Comparison of ENCODE assay signal across 1 cellular context in genomic region chrX:123731258-123731986, GRCh38.
TF ChIP-seq lines count a peak whose summit lies in the region.

No MANE protein-coding gene starts in this region.

TF ChIP-seq in HEK293, 187 proteins besides CTCF, POLR2A, EP300 and RAD21 (continued from another document):
- TF ChIP-seq ZBTB44 (tag by site-specific recombination; IDR thresholded peaks at IDR 0.05) (no peak), MYNN (tag by site-specific recombination; IDR thresholded peaks at IDR 0.05; ENCODE audit: borderline replicate concordance) (no peak), HOXA7 (CRISPR knock-in tag; IDR thresholded peaks at IDR 0.05; ENCODE audit: borderline replicate concordance) (no peak)
